Comparison of ENCODE assay signal across 8 cellular contexts in the genomic region with DNA sequence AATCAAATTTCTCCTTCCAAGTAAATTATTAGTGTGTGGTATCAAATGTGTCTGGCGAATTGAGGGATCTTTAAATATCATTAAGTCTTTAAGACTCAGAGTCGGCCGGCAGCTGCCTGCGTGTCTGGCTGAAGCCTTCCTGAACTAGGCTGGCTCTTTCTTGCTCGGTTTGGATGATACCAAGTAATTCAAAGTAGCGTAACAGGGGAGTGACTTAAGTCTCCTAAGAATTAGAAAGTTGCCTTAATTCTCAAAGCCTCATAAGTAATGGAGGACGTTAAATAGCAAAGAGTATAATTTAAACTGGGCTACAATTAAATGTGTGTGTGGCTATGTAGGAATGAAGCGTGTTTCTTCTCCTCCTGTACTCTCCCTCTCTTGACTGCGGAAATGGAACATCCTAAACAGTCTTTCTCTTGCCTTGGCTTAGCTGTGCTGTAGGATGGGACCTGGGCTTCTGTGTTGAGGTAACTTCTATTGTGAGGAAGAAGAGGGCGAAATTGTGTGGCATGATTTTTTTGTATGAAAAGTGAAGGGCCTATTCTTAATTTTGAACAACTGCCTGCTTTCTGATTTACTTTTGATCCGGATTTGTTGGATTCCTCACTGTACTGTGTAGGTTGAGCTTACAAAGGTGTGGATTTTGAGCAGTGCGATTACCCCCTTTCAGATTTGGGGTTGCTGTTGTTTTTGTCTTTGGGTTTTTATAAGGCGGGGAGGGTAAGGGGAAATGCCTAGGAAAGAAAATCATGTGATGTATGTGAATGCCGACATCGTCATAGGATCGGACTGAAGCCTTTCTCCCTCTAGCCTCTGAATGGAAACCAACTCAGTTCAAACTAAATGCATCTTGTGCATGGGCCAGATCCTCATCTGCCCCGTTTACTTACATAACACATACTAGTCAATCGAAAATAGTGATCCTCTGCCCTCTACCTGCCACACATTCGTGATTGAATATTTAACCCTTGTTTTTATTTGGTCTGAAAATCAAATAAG. TPM values are rescaled to one million over a fixed set of nuclear protein-coding genes. Genes with fewer than 3 reads are reported as not detected.
DNase-seq lines count a peak whose midpoint lies in the region; ATAC-seq and TF ChIP-seq lines count a peak whose summit lies in the region.

No MANE protein-coding gene starts in this region.

- peak; percentile 75 for TF ChIP-seq POLR2A in GM19099 (IDR thresholded peaks at IDR 0.05; ENCODE audit: extremely low read depth, insufficient read length, low read depth)

- intact Hi-C loops in activated CD8-positive, alpha-beta T cell treated with anti-CD3 and anti-CD28 coated beads for 36 hours (cut with micrococcal nuclease): loop anchor here (1.0 kb wide), 1 partner anchor 302 kb away; a partner anchor contains a TSS

- DNase-seq in NCI-H526 (lab: John Stamatoyannopoulos, UW) (peak; percentile 63 to 85), epidermal melanocyte (ENCODE audit: insufficient read length, low spot score) (peak; percentile 73)
- DNase-seq in activated CD8-positive, alpha-beta T cell treated with anti-CD3 and anti-CD28 coated beads for 36 hours: peak; percentile 71
- DNase-seq in stimulated activated naive CD8-positive, alpha-beta T cell treated with anti-CD3 and anti-CD28 coated beads, Interleukin-15, amount 100 ng/mL, for 72 hours: peak; percentile 56 to 64

- peak; percentile 93 for ATAC-seq in HG03175 (IDR thresholded peaks at IDR 0.05; ENCODE audit: unreplicated experiment)
- peak; percentile 95 for ATAC-seq in activated CD8-positive, alpha-beta T cell treated with anti-CD3 and anti-CD28 coated beads for 36 hours
- ATAC-seq in stimulated activated naive CD8-positive, alpha-beta T cell treated with anti-CD3 and anti-CD28 coated beads, Interleukin-15, amount 100 ng/mL, for 72 hours: peak; percentile 97

- H3K9ac ChIP-seq in mucosa of rectum (ENCODE audit: low read depth in 1 of 2, low read length in 2 of 2): peak overlapping the region; percentile 61 to 69

- no peak overlapping the region for H3K4me3 Mint-ChIP-seq in activated CD8-positive, alpha-beta T cell treated with anti-CD3 and anti-CD28 coated beads for 36 hours
- no peak overlapping the region for H3K4me3 Mint-ChIP-seq in stimulated activated naive CD8-positive, alpha-beta T cell treated with anti-CD3 and anti-CD28 coated beads, Interleukin-15, amount 100 ng/mL, for 72 hours

- CTCF ChIA-PET in activated CD8-positive, alpha-beta T cell treated with anti-CD3 and anti-CD28 coated beads for 36 hours (lab: Charles Lee): interaction anchor here (1.2 to 2.4 kb wide), 3 partner anchors 55 to 303 kb away, joined by 3 to 9 read pairs (median 5); no protein-coding TSS in a partner anchor

- H3K4me3 ChIP-seq in mucosa of rectum (ENCODE audit: low read length in 2 of 2): peak overlapping the region; percentile 67 to 80

- H3K27ac ChIP-seq in C4-2B: peak overlapping the region; percentile 7
- peak overlapping the region; percentile 70 to 75 for H3K27ac ChIP-seq in mucosa of rectum (ENCODE audit: low read depth in 2 of 2, low read length in 2 of 2)

- no peaks in the 10 kb centered on the region for H3K27me3 ChIP-seq in mucosa of rectum (ENCODE audit: control insufficient read depth in 2 of 2, insufficient read depth in 2 of 2, low read length in 2 of 2)

- H3K36me3 Mint-ChIP-seq in activated CD8-positive, alpha-beta T cell treated with anti-CD3 and anti-CD28 coated beads for 36 hours (ENCODE audit: low read depth): no peaks in the 10 kb centered on the region

- no peaks in the 10 kb centered on the region for H3K27me3 Mint-ChIP-seq in activated CD8-positive, alpha-beta T cell treated with anti-CD3 and anti-CD28 coated beads for 36 hours
- no peaks in the 10 kb centered on the region for H3K27me3 Mint-ChIP-seq in stimulated activated naive CD8-positive, alpha-beta T cell treated with anti-CD3 and anti-CD28 coated beads, Interleukin-15, amount 100 ng/mL, for 72 hours

- no peaks in the 10 kb centered on the region for H3K9me3 ChIP-seq in mucosa of rectum (ENCODE audit: control insufficient read depth in 2 of 2, low read length in 2 of 2)

- POLR2A ChIA-PET in activated CD8-positive, alpha-beta T cell treated with anti-CD3 and anti-CD28 coated beads for 36 hours (lab: Charles Lee): interaction anchor here (0.7 to 1.7 kb wide), 11 partner anchors 10 to 302 kb away, joined by 3 to 8 read pairs (median 3); a partner anchor contains a TSS

- H3K27ac Mint-ChIP-seq in activated CD8-positive, alpha-beta T cell treated with anti-CD3 and anti-CD28 coated beads for 36 hours: no peak overlapping the region
- no peak overlapping the region for H3K27ac Mint-ChIP-seq in stimulated activated naive CD8-positive, alpha-beta T cell treated with anti-CD3 and anti-CD28 coated beads, Interleukin-15, amount 100 ng/mL, for 72 hours

- no peak for TF ChIP-seq CTCF in C4-2B (conservative IDR thresholded peaks at IDR 0.05)
- no peak for TF ChIP-seq CTCF in activated CD8-positive, alpha-beta T cell treated with anti-CD3 and anti-CD28 coated beads for 36 hours (IDR thresholded peaks at IDR 0.05)

- peaks cover 0 to 2% of the 10 kb centered on the region in 2 donors for H3K36me3 ChIP-seq in mucosa of rectum (ENCODE audit: control insufficient read depth in 2 of 2, insufficient read depth in 2 of 2, low read length in 2 of 2)

- H3K9me3 Mint-ChIP-seq in activated CD8-positive, alpha-beta T cell treated with anti-CD3 and anti-CD28 coated beads for 36 hours: no peaks in the 10 kb centered on the region
- H3K9me3 Mint-ChIP-seq in stimulated activated naive CD8-positive, alpha-beta T cell treated with anti-CD3 and anti-CD28 coated beads, Interleukin-15, amount 100 ng/mL, for 72 hours: no peaks in the 10 kb centered on the region

- peaks cover 14% of the 10 kb centered on the region for H3K4me1 Mint-ChIP-seq in activated CD8-positive, alpha-beta T cell treated with anti-CD3 and anti-CD28 coated beads for 36 hours (ENCODE audit: low read depth)
- peaks cover 13% of the 10 kb centered on the region for H3K4me1 Mint-ChIP-seq in stimulated activated naive CD8-positive, alpha-beta T cell treated with anti-CD3 and anti-CD28 coated beads, Interleukin-15, amount 100 ng/mL, for 72 hours

- peaks cover 14 to 22% of the 10 kb centered on the region in 2 donors for H3K4me1 ChIP-seq in mucosa of rectum (ENCODE audit: control insufficient read depth in 2 of 2, insufficient read depth in 2 of 2, low read length in 2 of 2)

RNA-seq across cellular contexts. Expression of a gene that starts 29.9 kb away (rescaled TPM):
- 1 to 10 TPM; 8.8 to 9.0 TPM for total RNA-seq in activated CD8-positive, alpha-beta T cell treated with anti-CD3 and anti-CD28 coated beads for 36 hours

Comparison
In these comparisons a context has a peak if more than half of its experiments do, and no peak if none do; other contexts are left out.
1. Peak in every context shown above with its lines: DNase-seq, ATAC-seq, H3K4me3 ChIP-seq and H3K27ac ChIP-seq.